ENCODE assay signal across 10 cellular contexts in genomic region chr1:85579619-85580018, GRCh38. TPM values are rescaled to one million over a fixed set of nuclear protein-coding genes. Genes with fewer than 3 reads are reported as not detected.
A peak's percentile ranks its signal among the peaks of the same experiment; 100 is the strongest.
DNase-seq lines count a peak whose midpoint lies in the region; ATAC-seq and TF ChIP-seq lines count a peak whose summit lies in the region.
"Had no signal": no experiment of that assay in that cellular context is flagged by ENCODE, and none has a peak within 500 bp of the region (broad histone marks: within the 10 kb centered on the region; RNA-seq: fewer than 3 reads in every experiment).

No MANE protein-coding gene starts in this region.

- peaks cover 56% of the 10 kb centered on the region for H3K27me3 Mint-ChIP-seq in GM23338 (ENCODE audit: insufficient read depth, low read depth, poor library complexity)

- H3K9me3 Mint-ChIP-seq in GM23338: peaks cover 8% of the 10 kb centered on the region; the same call in 2 of the 3 replicates

- H3K36me3 ChIP-seq in GM23338 (ENCODE audit: insufficient read depth): peaks cover 21% of the 10 kb centered on the region
- peaks cover 13% of the 10 kb centered on the region for H3K36me3 ChIP-seq in iPS-15b (ENCODE audit: control insufficient read depth, insufficient read depth, low read length)
- peaks cover 46% of the 10 kb centered on the region for H3K36me3 ChIP-seq in skeletal muscle satellite cell (ENCODE audit: insufficient read depth, low read length)

- H3K4me1 Mint-ChIP-seq in GM23338: peaks cover 58% of the 10 kb centered on the region

- no peak for TF ChIP-seq CTCF in GM23338 (conservative IDR thresholded peaks at IDR 0.05; ENCODE audit: low read depth in 2 of 2)

- peak overlapping the region; percentile 89 for H3K4me3 Mint-ChIP-seq in GM23338

- H3K9me3 ChIP-seq in iPS-15b (ENCODE audit: control insufficient read depth, insufficient read depth, low read length) (no peaks in the 10 kb centered on the region), skeletal muscle satellite cell (replicated peaks; ENCODE audit: low read length) (no peaks in the 10 kb centered on the region)

- H3K79me2 ChIP-seq in GM23338 (replicated peaks; ENCODE audit: insufficient read depth): peaks cover 27% of the 10 kb centered on the region

- DNase-seq in GM23338 (ENCODE audit: low spot score) (peak; percentile 51), astrocyte of the hippocampus (ENCODE audit: low read depth, low spot score) (peak; percentile 94), NCI-H1105 (lab: John Stamatoyannopoulos, UW) (no peak)
- DNase-seq: foreskin melanocyte had no signal

- H4K20me1 ChIP-seq in GM23338 (replicated peaks; ENCODE audit: insufficient read depth): no peaks in the 10 kb centered on the region

- H3K9ac ChIP-seq in iPS-15b (ENCODE audit: low read depth, low read length) (no peak overlapping the region), skeletal muscle satellite cell (ENCODE audit: low read depth, low read length) (peak overlapping the region; percentile 95)

- H3K36me3 Mint-ChIP-seq in GM23338 (ENCODE audit: low read depth): peaks cover 28% of the 10 kb centered on the region

- H3F3A ChIP-seq in GM23338 (replicated peaks; ENCODE audit: low read depth): peaks cover 27% of the 10 kb centered on the region

- H2AFZ ChIP-seq in GM23338: no peak overlapping the region

- H3K27ac Mint-ChIP-seq in GM23338: no peak overlapping the region

- no peaks in the 10 kb centered on the region for H3K9me2 ChIP-seq in GM23338 (ENCODE audit: insufficient read depth)

- peaks cover 34% of the 10 kb centered on the region for H3K4me1 ChIP-seq in GM23338 (ENCODE audit: insufficient read depth)
- H3K4me1 ChIP-seq in iPS-15b (ENCODE audit: control insufficient read depth, insufficient read depth, low read length): peaks cover 35% of the 10 kb centered on the region
- peaks cover 20% of the 10 kb centered on the region for H3K4me1 ChIP-seq in skeletal muscle satellite cell (ENCODE audit: control insufficient read depth, insufficient read depth, low read length)

- H3K4me3 ChIP-seq in GM23338 (peak overlapping the region; percentile 81), iPS-15b (ENCODE audit: low read depth, low read length) (peak overlapping the region; percentile 90), skeletal muscle satellite cell (ENCODE audit: low read length) (peak overlapping the region; percentile 62)
- H3K4me3 ChIP-seq: GM12878 had no signal

- peak overlapping the region; percentile 85 for H3K27ac ChIP-seq in GM23338 (ENCODE audit: low read depth)

- ATAC-seq in GM23338 (no peak; the same call in 2 of the 3 replicates), HG03460 (IDR thresholded peaks at IDR 0.05; ENCODE audit: unreplicated experiment) (no peak), GM21360 (IDR thresholded peaks at IDR 0.05; ENCODE audit: unreplicated experiment) (no peak), GM18861 (IDR thresholded peaks at IDR 0.05; ENCODE audit: unreplicated experiment) (no peak)
- ATAC-seq: GM12878 had no signal

- H3K27me3 ChIP-seq in GM23338 (ENCODE audit: insufficient read depth) (peaks cover 39% of the 10 kb centered on the region), iPS-15b (ENCODE audit: control insufficient read depth, insufficient read depth, low read length) (peaks cover 38% of the 10 kb centered on the region), skeletal muscle satellite cell (ENCODE audit: control insufficient read depth, insufficient read depth, low read length) (no peaks in the 10 kb centered on the region)

- H3K4me2 ChIP-seq in GM23338 (peak overlapping the region; percentile 99), skeletal muscle satellite cell (ENCODE audit: low read length) (peak overlapping the region; percentile 77)

TF ChIP-seq in GM23338, 12 proteins besides CTCF, POLR2A, EP300 and RAD21:
- TF ChIP-seq CREB1 (CRISPR knock-in tag; IDR thresholded peaks at IDR 0.05; ENCODE audit: low read depth) (no peak), ZNF462 (CRISPR knock-in tag; IDR thresholded peaks at IDR 0.05) (no peak)

RNA-seq across cellular contexts. Expression of gene CCN1, which starts 0.9 kb away (rescaled TPM):
- 66.5 and 66.6 TPM in 2 replicates for total RNA-seq in GM23338 (2014; rRNA removed; shearing (Covaris generic))
- 130 and 132 TPM in 2 replicates for polyA plus RNA-seq in GM23338 (2016; fragmentation: Nextera tagmentation; extraction: Ambion mirVana)
- total RNA-seq in skeletal muscle satellite cell (2012; rRNA removed): 17.5 and 49.4 TPM in 2 replicates
